ENCODE assay signal across 1 cellular context in the genomic region with DNA sequence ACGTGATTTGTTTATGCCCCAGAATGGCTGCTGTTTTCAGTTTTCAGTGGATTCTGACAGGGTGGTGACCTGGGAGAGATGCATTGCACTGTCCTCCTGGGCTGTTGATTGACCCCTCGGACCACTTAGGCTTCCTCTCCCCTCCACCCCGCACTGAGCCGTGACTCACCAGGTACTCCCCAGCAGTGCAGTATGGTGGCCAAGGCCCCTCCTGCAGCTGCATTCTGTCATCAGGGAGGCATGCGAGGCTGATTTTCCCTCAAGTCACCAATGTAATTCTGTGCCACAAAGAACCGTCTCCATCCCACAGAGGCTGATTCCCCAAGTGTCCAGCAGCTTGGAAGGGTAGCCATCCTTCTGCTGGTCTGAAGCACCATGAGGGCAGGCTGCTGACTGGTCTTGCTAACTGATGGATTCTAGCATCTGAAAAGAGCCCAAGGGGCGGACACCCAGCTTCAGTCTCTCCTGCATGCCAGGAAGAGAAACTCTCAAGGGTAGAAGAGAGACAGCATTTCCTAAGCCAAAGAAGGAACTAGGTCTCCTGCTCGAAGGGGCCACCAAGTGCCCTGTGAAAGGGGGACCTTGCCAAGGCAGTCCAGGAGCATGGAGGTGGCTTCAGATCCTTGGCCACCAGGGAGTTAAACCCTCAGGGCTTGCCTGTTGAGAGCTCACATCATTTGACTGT.
TF ChIP-seq lines count a peak whose summit lies in the region.

No MANE protein-coding gene starts in this region.

TF ChIP-seq in K562, 482 proteins besides CTCF, POLR2A, EP300 and RAD21:
- TF ChIP-seq ZNF316 (IDR thresholded peaks at IDR 0.05) (peak; percentile 40; the same call in 1 of the 2 replicates), CBX1 (IDR thresholded peaks at IDR 0.05; ENCODE audit: low read depth) (no peak)
